8 cellular contexts compared by ENCODE assay signal in genomic region chr15:98873441-98874218, GRCh38.
A peak's percentile ranks its signal among the peaks of the same experiment; 100 is the strongest.
DNase-seq lines count a peak whose midpoint lies in the region; ATAC-seq lines count a peak whose summit lies in the region.

No MANE protein-coding gene starts in this region.

- H4K12ac ChIP-seq in trophoblast cell (ENCODE audit: low read depth, low read length): no peak overlapping the region

- no peak overlapping the region for H4K8ac ChIP-seq in trophoblast cell (ENCODE audit: low read depth, low read length)

- no peaks in the 10 kb centered on the region for H3K9me3 ChIP-seq in trophoblast cell (ENCODE audit: insufficient read depth, low read depth, low read length)

- no peak overlapping the region for H3K23ac ChIP-seq in trophoblast cell (ENCODE audit: low read length)

- peaks cover 9% of the 10 kb centered on the region for H3K36me3 Mint-ChIP-seq in activated naive CD4-positive, alpha-beta T cell treated with anti-CD3 and anti-CD28 coated beads, Interleukin-2, amount 50 U/mL, for 24 hours

- H3K9me3 Mint-ChIP-seq in activated naive CD4-positive, alpha-beta T cell treated with anti-CD3 and anti-CD28 coated beads, Interleukin-2, amount 50 U/mL, for 24 hours: no peaks in the 10 kb centered on the region

- H3K4ac ChIP-seq in trophoblast cell (ENCODE audit: low read depth, low read length): no peak overlapping the region

- no peak overlapping the region for H3K27ac ChIP-seq in trophoblast cell (ENCODE audit: low read depth, low read length)

- ATAC-seq in HG03378 (IDR thresholded peaks at IDR 0.05; ENCODE audit: unreplicated experiment): no peak

- no peak overlapping the region for H2AK5ac ChIP-seq in trophoblast cell (ENCODE audit: low read length)

- no peak overlapping the region for H3K4me3 ChIP-seq in trophoblast cell (ENCODE audit: low read depth, low read length)

- peaks cover 0 to 4% of the 10 kb centered on the region in 2 experiments for H3K36me3 ChIP-seq in trophoblast cell (ENCODE audit: control insufficient read depth in 1 of 2, insufficient read depth in 2 of 2, low read length in 2 of 2)

- no peak overlapping the region for H3K4me2 ChIP-seq in trophoblast cell (ENCODE audit: low read length)

- H4K91ac ChIP-seq in trophoblast cell (ENCODE audit: low read depth, low read length): no peak overlapping the region

- H3K27ac Mint-ChIP-seq in activated naive CD4-positive, alpha-beta T cell treated with anti-CD3 and anti-CD28 coated beads, Interleukin-2, amount 50 U/mL, for 24 hours: peak overlapping the region; percentile 19

- H3K4me1 Mint-ChIP-seq in activated naive CD4-positive, alpha-beta T cell treated with anti-CD3 and anti-CD28 coated beads, Interleukin-2, amount 50 U/mL, for 24 hours: peaks cover 58% of the 10 kb centered on the region

- H3K27me3 Mint-ChIP-seq in activated naive CD4-positive, alpha-beta T cell treated with anti-CD3 and anti-CD28 coated beads, Interleukin-2, amount 50 U/mL, for 24 hours: no peaks in the 10 kb centered on the region

- no peak overlapping the region for H3K14ac ChIP-seq in trophoblast cell (ENCODE audit: low read length)

- peaks cover 8% of the 10 kb centered on the region for H3K79me2 ChIP-seq in trophoblast cell (ENCODE audit: control insufficient read depth, insufficient read depth, low read length, poor library complexity)

- DNase-seq in activated naive CD4-positive, alpha-beta T cell (lab: John Stamatoyannopoulos, UW): no peak
- peak; percentile 26 for DNase-seq in NCI-H2227 (lab: John Stamatoyannopoulos, UW; ENCODE audit: unreplicated experiment)
- DNase-seq in dedifferentiated amniotic fluid mesenchymal stem cell (ENCODE audit: extremely low spot score): peak; percentile 87
- peak; percentile 91 to 96 for DNase-seq in trophoblast cell
- DNase-seq in HuH-7.5 (ENCODE audit: low spot score): no peak
- no peak for DNase-seq in NCI-H128 (lab: John Stamatoyannopoulos, UW; ENCODE audit: unreplicated experiment)

- no CpG with 5 or more reads among the region's 12 CpGs for whole genome bisulfite sequencing in trophoblast cell (ENCODE audit: extremely low coverage, insufficient coverage, insufficient read length)

- H3K18ac ChIP-seq in trophoblast cell (ENCODE audit: low read length): no peak overlapping the region

- no peaks in the 10 kb centered on the region for H3K27me3 ChIP-seq in trophoblast cell (ENCODE audit: insufficient read depth, low read length)

- no peak overlapping the region for H2AFZ ChIP-seq in trophoblast cell (ENCODE audit: insufficient read depth, low read length, poor library complexity)

- H2BK5ac ChIP-seq in trophoblast cell (ENCODE audit: low read depth, low read length, poor library complexity): no peak overlapping the region

- no peak overlapping the region for H3K9ac ChIP-seq in trophoblast cell (ENCODE audit: low read length)

- H2BK120ac ChIP-seq in trophoblast cell (ENCODE audit: insufficient read depth, low read length, poor library complexity): no peak overlapping the region

- no peak overlapping the region for H2BK12ac ChIP-seq in trophoblast cell (ENCODE audit: low read length)

- H3K4me3 Mint-ChIP-seq in activated naive CD4-positive, alpha-beta T cell treated with anti-CD3 and anti-CD28 coated beads, Interleukin-2, amount 50 U/mL, for 24 hours: peak overlapping the region; percentile 8

- peaks cover 17 to 19% of the 10 kb centered on the region in 2 experiments for H3K4me1 ChIP-seq in trophoblast cell (ENCODE audit: control insufficient read depth in 1 of 2, insufficient read depth in 2 of 2, low read length in 2 of 2)

- H3K79me1 ChIP-seq in trophoblast cell (ENCODE audit: low read length): peaks cover 5% of the 10 kb centered on the region

Comparison
In these comparisons a context has a peak if more than half of its experiments do, and no peak if none do; other contexts are left out.
1. DNase-seq: peak in NCI-H2227 (single experiment), dedifferentiated amniotic fluid mesenchymal stem cell (single experiment) and trophoblast cell (2 of 2); none in activated naive CD4-positive, alpha-beta T cell (0 of 4), HuH-7.5 (single experiment) and NCI-H128 (single experiment).